Comparison of ENCODE assay signal across 8 cellular contexts in the genomic region with DNA sequence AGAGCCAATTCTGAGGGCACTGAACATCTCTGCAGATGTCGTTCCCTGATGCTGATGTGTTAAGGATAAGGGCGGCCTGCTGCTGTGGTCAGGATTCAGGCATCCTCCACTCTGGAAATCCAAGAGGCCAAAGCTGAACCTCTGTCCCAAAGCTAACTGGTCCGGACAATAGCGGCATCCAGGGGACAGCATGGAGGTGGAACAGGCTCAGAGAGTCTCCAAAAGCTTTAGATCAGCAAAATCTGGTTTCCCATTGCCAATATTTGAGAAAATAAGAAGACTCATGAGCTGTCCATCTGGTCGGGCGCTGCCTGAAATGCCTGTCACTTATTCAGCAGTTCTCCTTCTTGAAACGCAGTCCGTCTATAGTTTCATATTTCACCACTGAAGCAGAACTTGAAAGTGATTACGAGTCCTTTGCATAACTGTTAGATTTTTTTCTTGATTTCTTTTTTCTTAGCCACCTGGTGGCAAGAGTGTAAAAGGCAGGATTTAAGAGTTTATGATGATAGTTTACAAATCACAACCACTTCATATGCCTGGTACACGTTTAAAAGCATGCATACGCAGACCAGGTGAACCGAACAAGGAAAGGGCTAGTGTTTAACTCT.
A peak's percentile ranks its signal among the peaks of the same experiment; 100 is the strongest.
DNase-seq lines count a peak whose midpoint lies in the region; ATAC-seq, FAIRE-seq and TF ChIP-seq lines count a peak whose summit lies in the region.

No MANE protein-coding gene starts in this region.

- no peaks in the 10 kb centered on the region for H3K27me3 ChIP-seq in parathyroid adenoma (ENCODE audit: control insufficient read depth, insufficient read depth, low read length)

- no peaks in the 10 kb centered on the region for H3K4me1 ChIP-seq in parathyroid adenoma

- H3K4me2 ChIP-seq in parathyroid adenoma (ENCODE audit: low read length): peak overlapping the region; percentile 33

- H3K9me3 ChIP-seq in parathyroid adenoma (ENCODE audit: control insufficient read depth, low read length): no peaks in the 10 kb centered on the region

- H3K79me2 ChIP-seq in parathyroid adenoma: no peaks in the 10 kb centered on the region

- H3K9ac ChIP-seq in parathyroid adenoma: no peak overlapping the region

- ATAC-seq in GM18870 (IDR thresholded peaks at IDR 0.05; ENCODE audit: unreplicated experiment): peak; percentile 92
- peak; percentile 93 for ATAC-seq in HG02981 (IDR thresholded peaks at IDR 0.05; ENCODE audit: unreplicated experiment)

- peak overlapping the region; percentile 23 for H2AFZ ChIP-seq in parathyroid adenoma

- H3K36me3 ChIP-seq in parathyroid adenoma (ENCODE audit: control insufficient read depth, insufficient read depth, low read length): no peaks in the 10 kb centered on the region

- DNase-seq in D721Med (ENCODE audit: insufficient read length, low spot score) (no peak), NCI-H526 treated with DMSO at 0.1 percent for 48 hours (lab: John Stamatoyannopoulos, UW) (peak; percentile 63), dedifferentiated amniotic fluid mesenchymal stem cell (ENCODE audit: extremely low spot score) (peak; percentile 69), inferior parietal cortex (ENCODE audit: extremely low spot score) (no peak), COLO668 (lab: John Stamatoyannopoulos, UW; ENCODE audit: unreplicated experiment) (no peak)

- H3K27ac ChIP-seq in parathyroid adenoma: no peak overlapping the region

- TF ChIP-seq CTCF in D721Med (IDR thresholded peaks at IDR 0.05; ENCODE audit: insufficient read depth, missing control alignments) (peak; percentile 36), parathyroid adenoma (IDR thresholded peaks at IDR 0.05) (peak; percentile 30)

- no peak overlapping the region for H3K4me3 ChIP-seq in parathyroid adenoma (ENCODE audit: low read depth, low read length)

- peak; percentile 58 for FAIRE-seq in D721Med (lab: Jason Lieb, UNC)

Comparison
In these comparisons a context has a peak if more than half of its experiments do, and no peak if none do; other contexts are left out.
1. DNase-seq: peak in NCI-H526 treated with DMSO at 0.1 percent for 48 hours (single experiment) and dedifferentiated amniotic fluid mesenchymal stem cell (single experiment); none in D721Med (single experiment), inferior parietal cortex (single experiment) and COLO668 (single experiment).